ENCODE assay signal across 10 cellular contexts in genomic region chr20:4041748-4042411, GRCh38. TPM values are rescaled to one million over a fixed set of nuclear protein-coding genes. Genes with fewer than 3 reads are reported as not detected.
DNase-seq lines count a peak whose midpoint lies in the region; ATAC-seq, FAIRE-seq and TF ChIP-seq lines count a peak whose summit lies in the region.
"Had no signal": no experiment of that assay in that cellular context is flagged by ENCODE, and none has a peak within 500 bp of the region (broad histone marks: within the 10 kb centered on the region; RNA-seq: fewer than 3 reads in every experiment).

No MANE protein-coding gene starts in this region.

- peaks cover 3% of the 10 kb centered on the region for H3K9me3 Mint-ChIP-seq in astrocyte (ENCODE audit: unreplicated experiment)
- H3K9me3 Mint-ChIP-seq: activated naive CD4-positive, alpha-beta T cell treated with anti-CD3 and anti-CD28 coated beads, Interleukin-2, amount 50 U/mL, for 72 hours had no signal

- H3K79me2 ChIP-seq in astrocyte (ENCODE audit: insufficient read depth, low read length) = no peaks in the 10 kb centered on the region

- intact Hi-C loops in left lung (cut with DNase I) = no loop called here

- no peak for TF ChIP-seq CTCF in C4-2B (conservative IDR thresholded peaks at IDR 0.05)
- TF ChIP-seq CTCF in astrocyte (IDR thresholded peaks at IDR 0.05; ENCODE audit: insufficient read depth, low read depth, low read length) = no peak
- TF ChIP-seq CTCF in left lung (IDR thresholded peaks at IDR 0.05) = no peak

- H3K4me2 ChIP-seq in astrocyte (ENCODE audit: low read length) = peak overlapping the region; percentile 28
- H3K4me2 ChIP-seq: KMS-11 had no signal

- H3K4me1 ChIP-seq in astrocyte (ENCODE audit: insufficient read depth, low read length) (peaks cover 36% of the 10 kb centered on the region), left lung (peaks cover 12 to 34% of the 10 kb centered on the region in 2 donors)

- H3K27ac Mint-ChIP-seq in astrocyte (ENCODE audit: unreplicated experiment) = no peak overlapping the region
- H3K27ac Mint-ChIP-seq in T-helper 17 cell = no peak overlapping the region
- H3K27ac Mint-ChIP-seq: activated naive CD4-positive, alpha-beta T cell treated with anti-CD3 and anti-CD28 coated beads, Interleukin-2, amount 50 U/mL, for 72 hours had no signal

- no peaks in the 10 kb centered on the region for H3K36me3 ChIP-seq in astrocyte (ENCODE audit: insufficient read depth, low read length)
- H3K36me3 ChIP-seq in left lung = no peaks in the 10 kb centered on the region

- H2AFZ ChIP-seq in astrocyte (ENCODE audit: low read depth, low read length) = no peak overlapping the region

- no peaks in the 10 kb centered on the region for H3K36me3 Mint-ChIP-seq in astrocyte (ENCODE audit: low read depth, unreplicated experiment)
- peaks cover 2% of the 10 kb centered on the region for H3K36me3 Mint-ChIP-seq in T-helper 17 cell (ENCODE audit: low read depth)

- H3K4me3 ChIP-seq in astrocyte (ENCODE audit: insufficient read depth, low read depth, low read length) (no peak overlapping the region), left lung (peak overlapping the region in 1 of 2 donors; percentile 14)

- H3K27me3 ChIP-seq in astrocyte (ENCODE audit: insufficient read depth, low read length) (no peaks in the 10 kb centered on the region), left lung (no peaks in the 10 kb centered on the region)

- H4K20me1 ChIP-seq in astrocyte (ENCODE audit: insufficient read depth, low read length) = no peaks in the 10 kb centered on the region

- FAIRE-seq in astrocyte (lab: Jason Lieb, UNC) = no peak

- H3K4me1 Mint-ChIP-seq in astrocyte (ENCODE audit: low read depth, unreplicated experiment) (peaks cover 20% of the 10 kb centered on the region), T-helper 17 cell (peaks cover 19% of the 10 kb centered on the region)

- DNase-seq in LHCN-M2 (ENCODE audit: low read depth) = peak; percentile 76
- peak; percentile 98 for DNase-seq in astrocyte (ENCODE audit: low read depth)
- peak; percentile 86 to 88 for DNase-seq in left lung
- no peak for DNase-seq in T-helper 17 cell

- H3K27me3 Mint-ChIP-seq in astrocyte (ENCODE audit: low read depth, unreplicated experiment) (no peaks in the 10 kb centered on the region), T-helper 17 cell (no peaks in the 10 kb centered on the region)

- H3K27ac ChIP-seq in C4-2B = peak overlapping the region; percentile 71
- no peak overlapping the region for H3K27ac ChIP-seq in astrocyte (ENCODE audit: low read depth, low read length)
- H3K27ac ChIP-seq in left lung = peak overlapping the region; percentile 47 to 73
- H3K27ac ChIP-seq: KMS-11 had no signal

- ATAC-seq in left lung (peak; percentile 79), GM18502 (IDR thresholded peaks at IDR 0.05; ENCODE audit: poor library complexity, unreplicated experiment) (no peak), HG03139 (IDR thresholded peaks at IDR 0.05; ENCODE audit: unreplicated experiment) (no peak), T-helper 17 cell (no peak), HG02884 (IDR thresholded peaks at IDR 0.05; ENCODE audit: unreplicated experiment) (no peak)
- ATAC-seq: activated naive CD4-positive, alpha-beta T cell treated with anti-CD3 and anti-CD28 coated beads, Interleukin-2, amount 50 U/mL, for 72 hours had no signal

- no peak overlapping the region for H3K4me3 Mint-ChIP-seq in astrocyte (ENCODE audit: unreplicated experiment)
- H3K4me3 Mint-ChIP-seq in T-helper 17 cell = no peak overlapping the region

- no peak overlapping the region for H3K9ac ChIP-seq in astrocyte (ENCODE audit: low read length)
- H3K9ac ChIP-seq: KMS-11 had no signal

- H3K9me3 ChIP-seq in astrocyte (ENCODE audit: insufficient read depth, low read depth, low read length) (no peaks in the 10 kb centered on the region), left lung (no peaks in the 10 kb centered on the region), T-helper 17 cell (ENCODE audit: control insufficient read depth, low read length, poor library complexity, severe bottlenecking) (no peaks in the 10 kb centered on the region)

RNA-seq across cellular contexts. Expression of gene RNF24, which starts 26.5 kb away (rescaled TPM):
- total RNA-seq in LHCN-M2 (2014; rRNA removed) (21.7 and 26.5 TPM in 2 replicates), astrocyte (17.4 and 19.0 TPM in 2 replicates), left lung (10 to 100 TPM; 27.4 to 46.2 TPM), T-helper 17 cell (10 to 100 TPM; 10.0 to 15.9 TPM)
- 18.3 TPM for polyA plus RNA-seq in LHCN-M2 (2012)

Comparison
In these comparisons a context has a peak if more than half of its experiments do, and no peak if none do; other contexts are left out.
1. DNase-seq: peak in LHCN-M2 (single experiment), astrocyte (single experiment) and left lung (2 of 2); none in T-helper 17 cell (0 of 3).